Comparison of ENCODE assay signal across 18 cellular contexts in genomic region chr20:46648903-46649649, GRCh38. TPM values are rescaled to one million over a fixed set of nuclear protein-coding genes. Genes with fewer than 3 reads are reported as not detected.
A peak's percentile ranks its signal among the peaks of the same experiment; 100 is the strongest.
DNase-seq lines count a peak whose midpoint lies in the region; ATAC-seq, FAIRE-seq and TF ChIP-seq lines count a peak whose summit lies in the region.
"Had no signal": no experiment of that assay in that cellular context is flagged by ENCODE, and none has a peak within 500 bp of the region (broad histone marks: within the 10 kb centered on the region; RNA-seq: fewer than 3 reads in every experiment).

No MANE protein-coding gene starts in this region.

- H3K9ac ChIP-seq in K562 (ENCODE audit: insufficient read depth in 1 of 2, low read depth in 2 of 2, low read length in 2 of 2): no peak overlapping the region
- H3K9ac ChIP-seq in neuronal stem cell (ENCODE audit: low read depth, low read length, poor library complexity): no peak overlapping the region

- H2BK5ac ChIP-seq in neuronal stem cell (ENCODE audit: low read length): no peak overlapping the region

- no peak for TF ChIP-seq POLR2A in K562 (conservative IDR thresholded peaks at IDR 0.05)

- H3K4me3 ChIP-seq in GM23338 (no peak overlapping the region), K562 (no peak overlapping the region), neuronal stem cell (ENCODE audit: low read length in 2 of 2) (no peak overlapping the region)
- H3K4me3 ChIP-seq: gastrocnemius medialis, SK-N-MC, vagina had no signal

- peaks cover 13% of the 10 kb centered on the region for H3K27me3 Mint-ChIP-seq in GM23338 (ENCODE audit: insufficient read depth, low read depth, poor library complexity)
- H3K27me3 Mint-ChIP-seq in activated naive CD8-positive, alpha-beta T cell treated with anti-CD3 and anti-CD28 coated beads, Interleukin-2, amount 50 U/mL, for 24 hours: peaks cover 35% of the 10 kb centered on the region

- ATAC-seq in GM23338 (peak; percentile 18), K562 (peak; percentile 94), GM18517 (IDR thresholded peaks at IDR 0.05; ENCODE audit: unreplicated experiment) (no peak)
- ATAC-seq in activated naive CD8-positive, alpha-beta T cell treated with anti-CD3 and anti-CD28 coated beads, Interleukin-2, amount 50 U/mL, for 24 hours: no peak
- ATAC-seq: gastrocnemius medialis had no signal

- H4K91ac ChIP-seq in neuronal stem cell (ENCODE audit: low read depth, low read length, poor library complexity): no peak overlapping the region

- no peak overlapping the region for H3K4me3 Mint-ChIP-seq in GM23338
- no peak overlapping the region for H3K4me3 Mint-ChIP-seq in activated naive CD8-positive, alpha-beta T cell treated with anti-CD3 and anti-CD28 coated beads, Interleukin-2, amount 50 U/mL, for 24 hours

- no peak overlapping the region for H2BK15ac ChIP-seq in neuronal stem cell (ENCODE audit: low read length)

- no peak for TF ChIP-seq RAD21 in K562 (CRISPR knock-in tag; conservative IDR thresholded peaks at IDR 0.05 in 1 of 2, IDR thresholded peaks at IDR 0.05 in 1 of 2)

- H4K8ac ChIP-seq in neuronal stem cell (ENCODE audit: low read depth, low read length): no peak overlapping the region

- H2BK120ac ChIP-seq in neuronal stem cell (ENCODE audit: low read depth, low read length): no peak overlapping the region

- H2AFZ ChIP-seq in GM23338 (no peak overlapping the region), K562 (ENCODE audit: low read depth, low read length) (peak overlapping the region; percentile 48; the same call in 1 of the 2 replicates), neuronal stem cell (ENCODE audit: low read length) (peak overlapping the region; percentile 3)

- H3F3A ChIP-seq in GM23338 (replicated peaks; ENCODE audit: low read depth): no peaks in the 10 kb centered on the region

- no peak overlapping the region for H3K27ac Mint-ChIP-seq in GM23338
- H3K27ac Mint-ChIP-seq in activated naive CD8-positive, alpha-beta T cell treated with anti-CD3 and anti-CD28 coated beads, Interleukin-2, amount 50 U/mL, for 24 hours: no peak overlapping the region
- H3K27ac Mint-ChIP-seq: activated T-helper 2 cell treated with anti-CD3 and anti-CD28 coated beads, Interferon-gamma antibody, Interleukin-2, Interleukin-4, amounts not matched to agents 10 μg/mL and 5 μg/mL and 100 μg/mL, durations not matched to agents 14 hours and 24 hours and 36 hours had no signal

- no peak overlapping the region for H2AK5ac ChIP-seq in neuronal stem cell (ENCODE audit: low read depth, low read length)

- no peaks in the 10 kb centered on the region for H3K79me1 ChIP-seq in neuronal stem cell (ENCODE audit: low read depth, low read length)

- no peaks in the 10 kb centered on the region for H3K9me1 ChIP-seq in K562 (ENCODE audit: control insufficient read depth, insufficient read depth, low read length)

- peaks cover 10% of the 10 kb centered on the region for H3K4me1 Mint-ChIP-seq in GM23338
- no peaks in the 10 kb centered on the region for H3K4me1 Mint-ChIP-seq in activated naive CD8-positive, alpha-beta T cell treated with anti-CD3 and anti-CD28 coated beads, Interleukin-2, amount 50 U/mL, for 24 hours

- H3K79me2 ChIP-seq in GM23338 (replicated peaks; ENCODE audit: insufficient read depth) (no peaks in the 10 kb centered on the region), K562 (ENCODE audit: control insufficient read depth, insufficient read depth, low read length) (no peaks in the 10 kb centered on the region)

- no peaks in the 10 kb centered on the region for H3K9me2 ChIP-seq in GM23338 (ENCODE audit: insufficient read depth)

- FAIRE-seq in K562 (lab: Jason Lieb, UNC): peak; percentile 99
- FAIRE-seq: islet of Langerhans, small intestine had no signal

- H3K27me3 ChIP-seq in GM23338 (ENCODE audit: insufficient read depth) (peaks cover 28% of the 10 kb centered on the region), K562 (ENCODE audit: control insufficient read depth in 2 of 2, insufficient read depth in 2 of 2, low read length in 2 of 2) (no peaks in the 10 kb centered on the region), neuronal stem cell (ENCODE audit: control insufficient read depth in 3 of 3, insufficient read depth in 3 of 3, low read depth in 1 of 3, low read length in 3 of 3) (peaks cover 0 to 6% (median 0%) of the 10 kb centered on the region in 3 experiments)
- H3K27me3 ChIP-seq: vagina had no signal

- H3K27ac ChIP-seq in GM23338 (ENCODE audit: low read depth): no peak overlapping the region
- H3K27ac ChIP-seq in K562 (ENCODE audit: extremely low read depth, low read depth, low read length): peak overlapping the region; percentile 63
- H3K27ac ChIP-seq in neuronal stem cell (replicated peaks; ENCODE audit: low read length): no peak overlapping the region
- H3K27ac ChIP-seq: gastrocnemius medialis, SK-N-MC, vagina had no signal

- in situ Hi-C loops in K562 (cut with MboI): no loop called here

- H2BK12ac ChIP-seq in neuronal stem cell (ENCODE audit: low read length): no peak overlapping the region

- H3K36me3 Mint-ChIP-seq in GM23338 (ENCODE audit: low read depth): no peaks in the 10 kb centered on the region
- no peaks in the 10 kb centered on the region for H3K36me3 Mint-ChIP-seq in activated naive CD8-positive, alpha-beta T cell treated with anti-CD3 and anti-CD28 coated beads, Interleukin-2, amount 50 U/mL, for 24 hours (ENCODE audit: low read depth)

- no peak for TF ChIP-seq CTCF in GM23338 (conservative IDR thresholded peaks at IDR 0.05; ENCODE audit: low read depth in 2 of 2)
- TF ChIP-seq CTCF in K562 (IDR thresholded peaks at IDR 0.05 in 2 of 3, conservative IDR thresholded peaks at IDR 0.05 in 1 of 3; ENCODE audit: insufficient read depth in 2 of 3, low read depth in 1 of 3, low read length in 3 of 3): peak; percentile 14 to 22 (median 19); a peak in 1 of 6 replicates

- H3K14ac ChIP-seq in neuronal stem cell (ENCODE audit: low read length): no peak overlapping the region

- peak; percentile 64; the same call in 1 of the 2 replicates for TF ChIP-seq EP300 in K562 (IDR thresholded peaks at IDR 0.05; ENCODE audit: low read length)

- no peaks in the 10 kb centered on the region; the same call in 1 of the 2 replicates for H4K20me1 ChIP-seq in GM23338 (replicated peaks; ENCODE audit: insufficient read depth)
- H4K20me1 ChIP-seq in K562 (replicated peaks; ENCODE audit: control insufficient read depth, insufficient read depth, low read length): no peaks in the 10 kb centered on the region; the same call in 1 of the 2 replicates

- H3K18ac ChIP-seq in neuronal stem cell (ENCODE audit: low read length): no peak overlapping the region

- CTCF ChIA-PET in K562 (lab: Yijun Ruan, JAX; ENCODE audit: low intra/inter-chr PET ratio): no interaction called here

- H3K4me1 ChIP-seq in GM23338 (ENCODE audit: insufficient read depth) (no peaks in the 10 kb centered on the region), K562 (replicated peaks in 1 of 2; ENCODE audit: control insufficient read depth in 2 of 2, insufficient read depth in 2 of 2, low read length in 2 of 2) (peaks cover 20 to 22% of the 10 kb centered on the region in 2 experiments; a peak in 4 of 5 replicates), neuronal stem cell (ENCODE audit: control insufficient read depth in 2 of 2, insufficient read depth in 1 of 2, low read depth in 1 of 2, low read length in 2 of 2) (peaks cover 3 to 5% of the 10 kb centered on the region in 2 donors)
- H3K4me1 ChIP-seq: gastrocnemius medialis, vagina had no signal

- H3K9me3 Mint-ChIP-seq in GM23338: peaks cover 3% of the 10 kb centered on the region; the same call in 1 of the 3 replicates
- H3K9me3 Mint-ChIP-seq in activated naive CD8-positive, alpha-beta T cell treated with anti-CD3 and anti-CD28 coated beads, Interleukin-2, amount 50 U/mL, for 24 hours: peaks cover 6% of the 10 kb centered on the region
- H3K9me3 Mint-ChIP-seq: activated T-helper 2 cell treated with anti-CD3 and anti-CD28 coated beads, Interferon-gamma antibody, Interleukin-2, Interleukin-4, amounts not matched to agents 10 μg/mL and 5 μg/mL and 100 μg/mL, durations not matched to agents 14 hours and 24 hours and 36 hours had no signal

- H3K36me3 ChIP-seq in GM23338 (ENCODE audit: insufficient read depth) (no peaks in the 10 kb centered on the region), K562 (ENCODE audit: control insufficient read depth, insufficient read depth, low read length) (no peaks in the 10 kb centered on the region), neuronal stem cell (replicated peaks in 1 of 2; ENCODE audit: control insufficient read depth in 2 of 2, insufficient read depth in 2 of 2, low read length in 2 of 2) (no peaks in the 10 kb centered on the region)
- H3K36me3 ChIP-seq: gastrocnemius medialis, vagina had no signal

- H3K9me3 ChIP-seq in K562 (replicated peaks; ENCODE audit: control insufficient read depth, insufficient read depth, low read depth, low read length) (no peaks in the 10 kb centered on the region), neuronal stem cell (replicated peaks in 1 of 2; ENCODE audit: control insufficient read depth in 2 of 2, insufficient read depth in 1 of 2, low read depth in 1 of 2, low read length in 2 of 2) (no peaks in the 10 kb centered on the region)
- H3K9me3 ChIP-seq: gastrocnemius medialis, vagina had no signal

- H3K4me2 ChIP-seq in GM23338: no peak overlapping the region
- peak overlapping the region; percentile 77 for H3K4me2 ChIP-seq in K562 (ENCODE audit: insufficient read depth, low read length)
- no peak overlapping the region for H3K4me2 ChIP-seq in neuronal stem cell (ENCODE audit: insufficient read depth, low read length, poor library complexity, severe bottlenecking)

- BruUV-seq in K562 (replicated peaks; lab: Mats Ljungman, UMichigan): no TSS peak

- WGBS in K562 (ENCODE audit: insufficient coverage, low coverage, missing lambda C conversion rate): 0% methylated on average over 8 of the region's 8 CpGs
- WGBS in neuronal stem cell (ENCODE audit: extremely low coverage in 2 of 2, insufficient read length in 2 of 2, insufficient replicate concordance in 1 of 2), 2 donors: no CpG with 5 or more reads among the region's 8 CpGs

- H3K23ac ChIP-seq in neuronal stem cell (ENCODE audit: low read depth, low read length, poor library complexity): no peak overlapping the region

- H3K4ac ChIP-seq in neuronal stem cell (ENCODE audit: low read length): no peak overlapping the region

- POLR2A ChIA-PET in K562 (lab: Yijun Ruan, JAX): interaction anchor here (0.6 to 1.3 kb wide), 7 partner anchors 13 to 972 kb away, joined by 3 to 10 read pairs (median 4); no protein-coding TSS in a partner anchor

- DNase-seq in GM23338 (ENCODE audit: low spot score) (peak; percentile 44), NCI-H524 (lab: John Stamatoyannopoulos, UW) (peak; percentile 76 to 97), K562 (ENCODE audit: extremely low read depth in 1 of 4, low spot score in 3 of 4) (peak; percentile 64 to 92 (median 78)), neuronal stem cell (ENCODE audit: low spot score) (no peak), SHP77 treated with DMSO at 0.1 percent for 48 hours (lab: John Stamatoyannopoulos, UW) (no peak), AG20443 (ENCODE audit: low spot score) (no peak)
- DNase-seq in activated naive CD8-positive, alpha-beta T cell treated with anti-CD3 and anti-CD28 coated beads, Interleukin-2, amount 50 U/mL, for 24 hours: no peak
- DNase-seq: activated CD8-positive, alpha-beta memory T cell treated with anti-CD3 and anti-CD28 coated beads for 24 hours; gastrocnemius medialis; H7; NCI-H1694; small intestine; stimulated activated naive CD4-positive, alpha-beta T cell had no signal

- intact Hi-C loops in K562 (cut with micrococcal nuclease): loop anchor here (2.0 to 10.0 kb wide), 3 partner anchors 20 to 84 kb away; no protein-coding TSS in a partner anchor

RNA-seq across cellular contexts. Expression of gene SLC13A3, which starts 2.2 kb away (rescaled TPM):
- 8.6 and 9.3 TPM in 2 replicates for total RNA-seq in GM23338 (2014; rRNA removed; shearing (Covaris generic))
- polyA plus RNA-seq in GM23338 (2016; fragmentation: Nextera tagmentation; extraction: Ambion mirVana) (7.2 and 9.1 TPM in 2 replicates), K562 (2011; rRNA removed) (8.5 and 11.2 TPM in 2 replicates), K562 (2014; fragmentation: Illumina TruSeq; extraction: Trizol) (15.0 and 15.7 TPM in 2 replicates), K562 (2014; fragmentation: Nextera tagmentation; extraction: Ambion mirVana) (1 to 10 TPM; 5.5 to 7.3 TPM), K562 (2014; rRNA removed) (7.9 and 9.1 TPM in 2 replicates)
- 16.8 and 17.8 TPM in 2 replicates for total RNA-seq in K562 (2011; cell fraction: chromatin; rRNA removed; ENCODE audit: low replicate concordance)
- total RNA-seq in K562 (2011; cell fraction: nucleolus; rRNA removed): 12.0 and 14.7 TPM in 2 replicates
- total RNA-seq in K562 (2011; cell fraction: nucleoplasm; rRNA removed): 20.2 and 32.4 TPM in 2 replicates
- total RNA-seq in K562 (2014; rRNA removed) (9.9 and 10.0 TPM in 2 replicates), K562 (2014; rRNA removed; fragmentation: Illumina TruSeq; extraction: Trizol) (8.5 and 8.8 TPM in 2 replicates), K562 (2015; rRNA removed; fragmentation: Illumina TruSeq; extraction: Trizol) (6.4 and 7.1 TPM in 2 replicates), K562 (2021) (14.9 and 16.4 TPM in 2 replicates)
- 6.1 and 11.5 TPM in 2 replicates for polyA plus RNA-seq in K562 (2011; cell fraction: cytosol; rRNA removed)
- 12.4 and 12.9 TPM in 2 replicates for polyA plus RNA-seq in K562 (2011; cell fraction: nucleus; rRNA removed)
- polyA plus RNA-seq in K562 (2012): 9.8 and 12.8 TPM in 2 replicates
- 9.0 and 11.4 TPM in 2 replicates for polyA minus RNA-seq in K562 (2011; rRNA and poly(A)+ RNA removed)
- 6.6 and 8.1 TPM in 2 replicates for polyA minus RNA-seq in K562 (2011; cell fraction: cytosol; rRNA and poly(A)+ RNA removed)
- 6.6 and 14.7 TPM in 2 replicates for polyA minus RNA-seq in K562 (2011; cell fraction: nucleus; rRNA and poly(A)+ RNA removed)
- 7.2 TPM for polyA plus RNA-seq in neuronal stem cell (2013, experiment 1 of 2)
- 7.5 TPM for polyA plus RNA-seq in neuronal stem cell (2013, experiment 2 of 2)
- total RNA-seq: activated T-helper 2 cell treated with anti-CD3 and anti-CD28 coated beads, Interferon-gamma antibody, Interleukin-2, Interleukin-4, amounts not matched to agents 10 μg/mL and 5 μg/mL and 100 μg/mL, durations not matched to agents 14 hours and 24 hours and 36 hours had no signal

RNA-seq across cellular contexts. Expression of gene TP53RK, which starts 40.2 kb away (rescaled TPM):
- 24.3 and 26.0 TPM in 2 replicates for total RNA-seq in GM23338 (2014; rRNA removed; shearing (Covaris generic))
- polyA plus RNA-seq in GM23338 (2016; fragmentation: Nextera tagmentation; extraction: Ambion mirVana) (23.1 and 24.2 TPM in 2 replicates), K562 (2011; rRNA removed) (14.4 and 18.3 TPM in 2 replicates), K562 (2014; fragmentation: Illumina TruSeq; extraction: Trizol) (10.7 and 13.2 TPM in 2 replicates), K562 (2014; fragmentation: Nextera tagmentation; extraction: Ambion mirVana) (1 to 10 TPM; 2.9 to 4.2 TPM), K562 (2014; rRNA removed) (18.5 and 24.8 TPM in 2 replicates)
- 8.1 and 13.3 TPM in 2 replicates for total RNA-seq in K562 (2011; cell fraction: chromatin; rRNA removed; ENCODE audit: low replicate concordance)
- 8.9 and 10.0 TPM in 2 replicates for total RNA-seq in K562 (2011; cell fraction: nucleolus; rRNA removed)
- total RNA-seq in K562 (2011; cell fraction: nucleoplasm; rRNA removed): 12.8 and 19.0 TPM in 2 replicates
- total RNA-seq in K562 (2014; rRNA removed) (35.1 and 43.5 TPM in 2 replicates), K562 (2014; rRNA removed; fragmentation: Illumina TruSeq; extraction: Trizol) (17.2 and 18.4 TPM in 2 replicates), K562 (2015; rRNA removed; fragmentation: Illumina TruSeq; extraction: Trizol) (16.7 and 18.0 TPM in 2 replicates), K562 (2021) (12.9 and 16.4 TPM in 2 replicates)
- polyA plus RNA-seq in K562 (2011; cell fraction: cytosol; rRNA removed): 9.9 and 11.6 TPM in 2 replicates
- polyA plus RNA-seq in K562 (2011; cell fraction: nucleus; rRNA removed): 5.7 and 7.0 TPM in 2 replicates
- 9.6 and 12.2 TPM in 2 replicates for polyA plus RNA-seq in K562 (2012)
- 9.8 and 12.9 TPM in 2 replicates for polyA minus RNA-seq in K562 (2011; rRNA and poly(A)+ RNA removed)
- 6.1 and 6.4 TPM in 2 replicates for polyA minus RNA-seq in K562 (2011; cell fraction: cytosol; rRNA and poly(A)+ RNA removed)
- polyA minus RNA-seq in K562 (2011; cell fraction: nucleus; rRNA and poly(A)+ RNA removed): 6.5 and 10.7 TPM in 2 replicates
- polyA plus RNA-seq in neuronal stem cell (2013, experiment 1 of 2): 10.8 TPM
- 11.5 TPM for polyA plus RNA-seq in neuronal stem cell (2013, experiment 2 of 2)

Comparison
In these comparisons a context has a peak if more than half of its experiments do, and no peak if none do; other contexts are left out.
1. ATAC-seq: peak in GM23338 (single experiment) and K562 (single experiment); none in activated naive CD8-positive, alpha-beta T cell treated with anti-CD3 and anti-CD28 coated beads, Interleukin-2, amount 50 U/mL, for 24 hours (single experiment) and GM18517 (single experiment).
2. DNase-seq: peak in GM23338 (single experiment), NCI-H524 (2 of 2) and K562 (4 of 4); none in neuronal stem cell (single experiment), activated naive CD8-positive, alpha-beta T cell treated with anti-CD3 and anti-CD28 coated beads, Interleukin-2, amount 50 U/mL, for 24 hours (single experiment), SHP77 treated with DMSO at 0.1 percent for 48 hours (single experiment) and AG20443 (single experiment).
3. CTCF ChIP-seq: peak in K562 (3 of 3); none in GM23338 (0 of 2).